1 cellular context compared by ENCODE assay signal in the genomic region with DNA sequence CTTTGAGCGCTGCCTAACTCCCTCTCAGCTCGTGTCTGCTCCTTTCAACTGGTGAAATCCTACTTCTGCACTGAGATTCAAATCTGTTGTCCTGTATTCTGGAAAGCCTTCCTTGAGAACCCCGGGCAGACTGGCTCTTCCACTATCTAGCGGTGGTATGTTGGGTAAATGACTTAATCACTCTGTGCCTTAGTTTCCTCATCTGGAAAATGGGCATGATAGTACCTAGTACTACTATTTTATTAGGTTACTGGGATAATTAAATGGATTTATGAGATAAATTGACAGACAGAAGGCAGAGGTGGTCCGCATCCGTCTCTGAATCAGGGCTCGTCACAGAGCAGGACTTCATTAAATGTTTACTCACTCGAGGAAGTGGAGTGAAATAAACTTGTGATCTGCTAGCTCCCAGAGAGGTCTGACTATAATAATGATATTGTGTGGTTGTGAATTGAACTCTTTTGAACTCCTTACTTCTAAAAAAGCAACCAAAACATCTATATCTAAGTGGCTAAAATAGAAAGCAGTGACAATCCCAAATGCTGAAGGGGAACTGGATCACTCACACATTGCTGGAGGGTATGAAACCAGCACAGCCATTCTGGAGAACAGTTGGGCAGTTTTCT.
A peak's percentile ranks its signal among the peaks of the same experiment; 100 is the strongest.
TF ChIP-seq lines count a peak whose summit lies in the region.

No MANE protein-coding gene starts in this region.

TF ChIP-seq in K562, 482 proteins besides CTCF, POLR2A, EP300 and RAD21 (continued from another document):
- TF ChIP-seq, protein P1, sequence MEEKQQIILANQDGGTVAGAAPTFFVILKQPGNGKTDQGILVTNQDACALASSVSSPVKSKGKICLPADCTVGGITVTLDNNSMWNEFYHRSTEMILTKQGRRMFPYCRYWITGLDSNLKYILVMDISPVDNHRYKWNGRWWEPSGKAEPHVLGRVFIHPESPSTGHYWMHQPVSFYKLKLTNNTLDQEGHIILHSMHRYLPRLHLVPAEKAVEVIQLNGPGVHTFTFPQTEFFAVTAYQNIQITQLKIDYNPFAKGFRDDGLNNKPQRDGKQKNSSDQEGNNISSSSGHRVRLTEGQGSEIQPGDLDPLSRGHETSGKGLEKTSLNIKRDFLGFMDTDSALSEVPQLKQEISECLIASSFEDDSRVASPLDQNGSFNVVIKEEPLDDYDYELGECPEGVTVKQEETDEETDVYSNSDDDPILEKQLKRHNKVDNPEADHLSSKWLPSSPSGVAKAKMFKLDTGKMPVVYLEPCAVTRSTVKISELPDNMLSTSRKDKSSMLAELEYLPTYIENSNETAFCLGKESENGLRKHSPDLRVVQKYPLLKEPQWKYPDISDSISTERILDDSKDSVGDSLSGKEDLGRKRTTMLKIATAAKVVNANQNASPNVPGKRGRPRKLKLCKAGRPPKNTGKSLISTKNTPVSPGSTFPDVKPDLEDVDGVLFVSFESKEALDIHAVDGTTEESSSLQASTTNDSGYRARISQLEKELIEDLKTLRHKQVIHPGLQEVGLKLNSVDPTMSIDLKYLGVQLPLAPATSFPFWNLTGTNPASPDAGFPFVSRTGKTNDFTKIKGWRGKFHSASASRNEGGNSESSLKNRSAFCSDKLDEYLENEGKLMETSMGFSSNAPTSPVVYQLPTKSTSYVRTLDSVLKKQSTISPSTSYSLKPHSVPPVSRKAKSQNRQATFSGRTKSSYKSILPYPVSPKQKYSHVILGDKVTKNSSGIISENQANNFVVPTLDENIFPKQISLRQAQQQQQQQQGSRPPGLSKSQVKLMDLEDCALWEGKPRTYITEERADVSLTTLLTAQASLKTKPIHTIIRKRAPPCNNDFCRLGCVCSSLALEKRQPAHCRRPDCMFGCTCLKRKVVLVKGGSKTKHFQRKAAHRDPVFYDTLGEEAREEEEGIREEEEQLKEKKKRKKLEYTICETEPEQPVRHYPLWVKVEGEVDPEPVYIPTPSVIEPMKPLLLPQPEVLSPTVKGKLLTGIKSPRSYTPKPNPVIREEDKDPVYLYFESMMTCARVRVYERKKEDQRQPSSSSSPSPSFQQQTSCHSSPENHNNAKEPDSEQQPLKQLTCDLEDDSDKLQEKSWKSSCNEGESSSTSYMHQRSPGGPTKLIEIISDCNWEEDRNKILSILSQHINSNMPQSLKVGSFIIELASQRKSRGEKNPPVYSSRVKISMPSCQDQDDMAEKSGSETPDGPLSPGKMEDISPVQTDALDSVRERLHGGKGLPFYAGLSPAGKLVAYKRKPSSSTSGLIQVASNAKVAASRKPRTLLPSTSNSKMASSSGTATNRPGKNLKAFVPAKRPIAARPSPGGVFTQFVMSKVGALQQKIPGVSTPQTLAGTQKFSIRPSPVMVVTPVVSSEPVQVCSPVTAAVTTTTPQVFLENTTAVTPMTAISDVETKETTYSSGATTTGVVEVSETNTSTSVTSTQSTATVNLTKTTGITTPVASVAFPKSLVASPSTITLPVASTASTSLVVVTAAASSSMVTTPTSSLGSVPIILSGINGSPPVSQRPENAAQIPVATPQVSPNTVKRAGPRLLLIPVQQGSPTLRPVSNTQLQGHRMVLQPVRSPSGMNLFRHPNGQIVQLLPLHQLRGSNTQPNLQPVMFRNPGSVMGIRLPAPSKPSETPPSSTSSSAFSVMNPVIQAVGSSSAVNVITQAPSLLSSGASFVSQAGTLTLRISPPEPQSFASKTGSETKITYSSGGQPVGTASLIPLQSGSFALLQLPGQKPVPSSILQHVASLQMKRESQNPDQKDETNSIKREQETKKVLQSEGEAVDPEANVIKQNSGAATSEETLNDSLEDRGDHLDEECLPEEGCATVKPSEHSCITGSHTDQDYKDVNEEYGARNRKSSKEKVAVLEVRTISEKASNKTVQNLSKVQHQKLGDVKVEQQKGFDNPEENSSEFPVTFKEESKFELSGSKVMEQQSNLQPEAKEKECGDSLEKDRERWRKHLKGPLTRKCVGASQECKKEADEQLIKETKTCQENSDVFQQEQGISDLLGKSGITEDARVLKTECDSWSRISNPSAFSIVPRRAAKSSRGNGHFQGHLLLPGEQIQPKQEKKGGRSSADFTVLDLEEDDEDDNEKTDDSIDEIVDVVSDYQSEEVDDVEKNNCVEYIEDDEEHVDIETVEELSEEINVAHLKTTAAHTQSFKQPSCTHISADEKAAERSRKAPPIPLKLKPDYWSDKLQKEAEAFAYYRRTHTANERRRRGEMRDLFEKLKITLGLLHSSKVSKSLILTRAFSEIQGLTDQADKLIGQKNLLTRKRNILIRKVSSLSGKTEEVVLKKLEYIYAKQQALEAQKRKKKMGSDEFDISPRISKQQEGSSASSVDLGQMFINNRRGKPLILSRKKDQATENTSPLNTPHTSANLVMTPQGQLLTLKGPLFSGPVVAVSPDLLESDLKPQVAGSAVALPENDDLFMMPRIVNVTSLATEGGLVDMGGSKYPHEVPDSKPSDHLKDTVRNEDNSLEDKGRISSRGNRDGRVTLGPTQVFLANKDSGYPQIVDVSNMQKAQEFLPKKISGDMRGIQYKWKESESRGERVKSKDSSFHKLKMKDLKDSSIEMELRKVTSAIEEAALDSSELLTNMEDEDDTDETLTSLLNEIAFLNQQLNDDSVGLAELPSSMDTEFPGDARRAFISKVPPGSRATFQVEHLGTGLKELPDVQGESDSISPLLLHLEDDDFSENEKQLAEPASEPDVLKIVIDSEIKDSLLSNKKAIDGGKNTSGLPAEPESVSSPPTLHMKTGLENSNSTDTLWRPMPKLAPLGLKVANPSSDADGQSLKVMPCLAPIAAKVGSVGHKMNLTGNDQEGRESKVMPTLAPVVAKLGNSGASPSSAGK (IDR thresholded peaks at IDR 0.05) = no peak
- TF ChIP-seq ZNF444 (CRISPR knock-in tag; IDR thresholded peaks at IDR 0.05) = no peak
- TF ChIP-seq HDAC2 (IDR thresholded peaks at IDR 0.05) = peak; percentile 45; the same call in 1 of the 2 replicates
- no peak for TF ChIP-seq PTRF (tag; IDR thresholded peaks at IDR 0.05)
- no peak for TF ChIP-seq FOXK1 (CRISPR knock-in tag; IDR thresholded peaks at IDR 0.05; ENCODE audit: borderline replicate concordance)
- TF ChIP-seq CBX1 (IDR thresholded peaks at IDR 0.05; ENCODE audit: low read depth) = 0 out of 2 replicates have a peak, but pooled peaks have one; percentile 36
- TF ChIP-seq ZNF445 (CRISPR knock-in tag; IDR thresholded peaks at IDR 0.05; ENCODE audit: low read depth) = no peak
- TF ChIP-seq MIER1 (IDR thresholded peaks at IDR 0.05; ENCODE audit: low read depth) = no peak
- TF ChIP-seq MCM5 (IDR thresholded peaks at IDR 0.05; ENCODE audit: low read depth) = no peak
- no peak for TF ChIP-seq CBX5 (IDR thresholded peaks at IDR 0.05; ENCODE audit: borderline replicate concordance, low read depth)
- no peak for TF ChIP-seq MTA3 (IDR thresholded peaks at IDR 0.05; ENCODE audit: borderline replicate concordance)
- TF ChIP-seq, protein P2, sequence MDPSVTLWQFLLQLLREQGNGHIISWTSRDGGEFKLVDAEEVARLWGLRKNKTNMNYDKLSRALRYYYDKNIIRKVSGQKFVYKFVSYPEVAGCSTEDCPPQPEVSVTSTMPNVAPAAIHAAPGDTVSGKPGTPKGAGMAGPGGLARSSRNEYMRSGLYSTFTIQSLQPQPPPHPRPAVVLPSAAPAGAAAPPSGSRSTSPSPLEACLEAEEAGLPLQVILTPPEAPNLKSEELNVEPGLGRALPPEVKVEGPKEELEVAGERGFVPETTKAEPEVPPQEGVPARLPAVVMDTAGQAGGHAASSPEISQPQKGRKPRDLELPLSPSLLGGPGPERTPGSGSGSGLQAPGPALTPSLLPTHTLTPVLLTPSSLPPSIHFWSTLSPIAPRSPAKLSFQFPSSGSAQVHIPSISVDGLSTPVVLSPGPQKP (CRISPR knock-in tag; IDR thresholded peaks at IDR 0.05) = no peak
- TF ChIP-seq, protein P3, sequence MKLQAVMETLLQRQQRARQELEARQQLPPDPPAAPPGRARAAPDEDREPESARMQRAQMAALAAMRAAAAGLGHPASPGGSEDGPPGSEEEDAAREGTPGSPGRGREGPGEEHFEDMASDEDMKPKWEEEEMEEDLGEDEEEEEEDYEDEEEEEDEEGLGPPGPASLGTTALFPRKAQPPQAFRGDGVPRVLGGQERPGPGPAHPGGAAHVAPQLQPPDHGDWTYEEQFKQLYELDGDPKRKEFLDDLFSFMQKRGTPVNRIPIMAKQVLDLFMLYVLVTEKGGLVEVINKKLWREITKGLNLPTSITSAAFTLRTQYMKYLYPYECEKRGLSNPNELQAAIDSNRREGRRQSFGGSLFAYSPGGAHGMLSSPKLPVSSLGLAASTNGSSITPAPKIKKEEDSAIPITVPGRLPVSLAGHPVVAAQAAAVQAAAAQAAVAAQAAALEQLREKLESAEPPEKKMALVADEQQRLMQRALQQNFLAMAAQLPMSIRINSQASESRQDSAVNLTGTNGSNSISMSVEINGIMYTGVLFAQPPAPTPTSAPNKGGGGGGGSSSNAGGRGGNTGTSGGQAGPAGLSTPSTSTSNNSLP (IDR thresholded peaks at IDR 0.05; ENCODE audit: borderline replicate concordance, low read depth, low read length) = no peak
- no peak for TF ChIP-seq HDAC6 (IDR thresholded peaks at IDR 0.05; ENCODE audit: low read depth, low read length)
- no peak for TF ChIP-seq CHD2 (IDR thresholded peaks at IDR 0.05; ENCODE audit: low read depth, low read length)
- TF ChIP-seq SOX6 (IDR thresholded peaks at IDR 0.05) = no peak
- no peak for TF ChIP-seq ZC3H11A (IDR thresholded peaks at IDR 0.05; ENCODE audit: low read depth, low read length)
- no peak for TF ChIP-seq CHCHD3 (CRISPR knock-in tag; IDR thresholded peaks at IDR 0.05)
- TF ChIP-seq NEUROD1 (IDR thresholded peaks at IDR 0.05; ENCODE audit: borderline replicate concordance, low read depth, low read length, partially characterized antibody) = no peak
- peak; percentile 83 for TF ChIP-seq RBM25 (IDR thresholded peaks at IDR 0.05; ENCODE audit: low read depth, low read length, severe bottlenecking)
- no peak for TF ChIP-seq HNRNPL (IDR thresholded peaks at IDR 0.05; ENCODE audit: low read depth, low read length)
- TF ChIP-seq GABPB2 (CRISPR knock-in tag; conservative IDR thresholded peaks at IDR 0.05) = no peak
- TF ChIP-seq ZNF785 (CRISPR knock-in tag; IDR thresholded peaks at IDR 0.05) = no peak
- TF ChIP-seq PHTF2 (CRISPR knock-in tag; IDR thresholded peaks at IDR 0.05) = no peak
- no peak for TF ChIP-seq NUFIP1 (IDR thresholded peaks at IDR 0.05; ENCODE audit: partially characterized antibody)
- TF ChIP-seq ZKSCAN1 (IDR thresholded peaks at IDR 0.05; ENCODE audit: low read depth, low read length) = no peak
- TF ChIP-seq BCOR (IDR thresholded peaks at IDR 0.05) = peak; percentile 50; the same call in 1 of the 2 replicates
- TF ChIP-seq MECOM (CRISPR knock-in tag; IDR thresholded peaks at IDR 0.05) = no peak
- TF ChIP-seq ZNF174 (CRISPR knock-in tag; IDR thresholded peaks at IDR 0.05) = no peak
- peak in 1 of 2 experiments; percentile 26; a peak in 1 of 4 replicates for TF ChIP-seq KDM1A (IDR thresholded peaks at IDR 0.05)
- TF ChIP-seq JUNB (CRISPR knock-in tag; conservative IDR thresholded peaks at IDR 0.05) = no peak
- peak; percentile 51 for TF ChIP-seq CHD4 (IDR thresholded peaks at IDR 0.05; ENCODE audit: insufficient read depth, insufficient replicate concordance, low read depth, low read length, poor library complexity, severe bottlenecking)
- no peak for TF ChIP-seq MAFG (tag; conservative IDR thresholded peaks at IDR 0.05)
- TF ChIP-seq, protein P4, sequence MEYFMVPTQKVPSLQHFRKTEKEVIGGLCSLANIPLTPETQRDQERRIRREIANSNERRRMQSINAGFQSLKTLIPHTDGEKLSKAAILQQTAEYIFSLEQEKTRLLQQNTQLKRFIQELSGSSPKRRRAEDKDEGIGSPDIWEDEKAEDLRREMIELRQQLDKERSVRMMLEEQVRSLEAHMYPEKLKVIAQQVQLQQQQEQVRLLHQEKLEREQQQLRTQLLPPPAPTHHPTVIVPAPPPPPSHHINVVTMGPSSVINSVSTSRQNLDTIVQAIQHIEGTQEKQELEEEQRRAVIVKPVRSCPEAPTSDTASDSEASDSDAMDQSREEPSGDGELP (CRISPR knock-in tag; IDR thresholded peaks at IDR 0.05; ENCODE audit: borderline replicate concordance) = no peak
- TF ChIP-seq, protein P5, sequence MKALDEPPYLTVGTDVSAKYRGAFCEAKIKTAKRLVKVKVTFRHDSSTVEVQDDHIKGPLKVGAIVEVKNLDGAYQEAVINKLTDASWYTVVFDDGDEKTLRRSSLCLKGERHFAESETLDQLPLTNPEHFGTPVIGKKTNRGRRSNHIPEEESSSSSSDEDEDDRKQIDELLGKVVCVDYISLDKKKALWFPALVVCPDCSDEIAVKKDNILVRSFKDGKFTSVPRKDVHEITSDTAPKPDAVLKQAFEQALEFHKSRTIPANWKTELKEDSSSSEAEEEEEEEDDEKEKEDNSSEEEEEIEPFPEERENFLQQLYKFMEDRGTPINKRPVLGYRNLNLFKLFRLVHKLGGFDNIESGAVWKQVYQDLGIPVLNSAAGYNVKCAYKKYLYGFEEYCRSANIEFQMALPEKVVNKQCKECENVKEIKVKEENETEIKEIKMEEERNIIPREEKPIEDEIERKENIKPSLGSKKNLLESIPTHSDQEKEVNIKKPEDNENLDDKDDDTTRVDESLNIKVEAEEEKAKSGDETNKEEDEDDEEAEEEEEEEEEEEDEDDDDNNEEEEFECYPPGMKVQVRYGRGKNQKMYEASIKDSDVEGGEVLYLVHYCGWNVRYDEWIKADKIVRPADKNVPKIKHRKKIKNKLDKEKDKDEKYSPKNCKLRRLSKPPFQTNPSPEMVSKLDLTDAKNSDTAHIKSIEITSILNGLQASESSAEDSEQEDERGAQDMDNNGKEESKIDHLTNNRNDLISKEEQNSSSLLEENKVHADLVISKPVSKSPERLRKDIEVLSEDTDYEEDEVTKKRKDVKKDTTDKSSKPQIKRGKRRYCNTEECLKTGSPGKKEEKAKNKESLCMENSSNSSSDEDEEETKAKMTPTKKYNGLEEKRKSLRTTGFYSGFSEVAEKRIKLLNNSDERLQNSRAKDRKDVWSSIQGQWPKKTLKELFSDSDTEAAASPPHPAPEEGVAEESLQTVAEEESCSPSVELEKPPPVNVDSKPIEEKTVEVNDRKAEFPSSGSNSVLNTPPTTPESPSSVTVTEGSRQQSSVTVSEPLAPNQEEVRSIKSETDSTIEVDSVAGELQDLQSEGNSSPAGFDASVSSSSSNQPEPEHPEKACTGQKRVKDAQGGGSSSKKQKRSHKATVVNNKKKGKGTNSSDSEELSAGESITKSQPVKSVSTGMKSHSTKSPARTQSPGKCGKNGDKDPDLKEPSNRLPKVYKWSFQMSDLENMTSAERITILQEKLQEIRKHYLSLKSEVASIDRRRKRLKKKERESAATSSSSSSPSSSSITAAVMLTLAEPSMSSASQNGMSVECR (CRISPR knock-in tag; IDR thresholded peaks at IDR 0.05) = no peak
- TF ChIP-seq ZNF133 (CRISPR knock-in tag; IDR thresholded peaks at IDR 0.05) = no peak
- TF ChIP-seq CBX8 (IDR thresholded peaks at IDR 0.05; ENCODE audit: borderline replicate concordance, extremely low read depth, low read depth, low read length, poor library complexity, severe bottlenecking) = no peak
- no peak for TF ChIP-seq ZFX (CRISPR knock-in tag; IDR thresholded peaks at IDR 0.05)
- no peak for TF ChIP-seq ZNF699 (CRISPR knock-in tag; IDR thresholded peaks at IDR 0.05; ENCODE audit: insufficient replicate concordance)
- TF ChIP-seq RFX1 (IDR thresholded peaks at IDR 0.05) = no peak
